2 cellular contexts compared by ENCODE assay signal in genomic region chr9:81604306-81605153, GRCh38.
TF ChIP-seq lines count a peak whose summit lies in the region.

No MANE protein-coding gene starts in this region.

TF ChIP-seq in A549, 52 proteins besides CTCF, POLR2A, EP300 and RAD21:
- no peak for TF ChIP-seq HMGXB4 (CRISPR knock-in tag; IDR thresholded peaks at IDR 0.05; ENCODE audit: borderline replicate concordance)
- no peak for TF ChIP-seq FOSL2 (IDR thresholded peaks at IDR 0.05)
- 0 out of 2 replicates have a peak, but pooled peaks have one; percentile 15 for TF ChIP-seq FOSL2 (CRISPR knock-in tag; IDR thresholded peaks at IDR 0.05)
- no peak for TF ChIP-seq ZC3H11A (IDR thresholded peaks at IDR 0.05)
- TF ChIP-seq NR3C1 (IDR thresholded peaks at IDR 0.05), result no peak
- TF ChIP-seq HEYL (CRISPR knock-in tag; IDR thresholded peaks at IDR 0.05), result no peak
- no peak for TF ChIP-seq KDM1A (IDR thresholded peaks at IDR 0.05; ENCODE audit: low read depth)
- TF ChIP-seq MAZ (IDR thresholded peaks at IDR 0.05; ENCODE audit: borderline replicate concordance, low read depth, low read length), result no peak
- no peak for TF ChIP-seq CBX8 (IDR thresholded peaks at IDR 0.05)

TF ChIP-seq in HEK293, 187 proteins besides CTCF, POLR2A, EP300 and RAD21 (continued from another document):
- TF ChIP-seq ZNF18 (tag by site-specific recombination; IDR thresholded peaks at IDR 0.05), result 0 out of 2 replicates have a peak, but pooled peaks have one; percentile 24
